In genomic region chr11:20488352-20488751, GRCh38 we compare ENCODE assay signal across 13 cellular contexts.
DNase-seq lines count a peak whose midpoint lies in the region; ATAC-seq, FAIRE-seq and TF ChIP-seq lines count a peak whose summit lies in the region.
"Had no signal": no experiment of that assay in that cellular context is flagged by ENCODE, and none has a peak within 500 bp of the region (broad histone marks: within the 10 kb centered on the region; RNA-seq: fewer than 3 reads in every experiment).

No MANE protein-coding gene starts in this region.

- H3K4me3 Mint-ChIP-seq in activated CD4-positive, alpha-beta T cell treated with anti-CD3 and anti-CD28 coated beads, Interleukin-2, amount 10 ng/mL, durations not matched to agents 24 days and 14 days, result no peak overlapping the region
- no peak overlapping the region for H3K4me3 Mint-ChIP-seq in CD8-positive, alpha-beta T cell
- H3K4me3 Mint-ChIP-seq: activated naive CD8-positive, alpha-beta T cell treated with anti-CD3 and anti-CD28 coated beads for 36 hours; CD4-positive, alpha-beta memory T cell had no signal

- no peak overlapping the region for H3K9ac ChIP-seq in Loucy (ENCODE audit: low read depth, low read length, poor library complexity, severe bottlenecking)

- peak overlapping the region; percentile 4 for H3K4me2 ChIP-seq in Loucy (ENCODE audit: low read depth, low read length, poor library complexity, severe bottlenecking)

- TF ChIP-seq CTCF in A673 (conservative IDR thresholded peaks at IDR 0.05; ENCODE audit: low read depth, low read length) (no peak), Loucy (conservative IDR thresholded peaks at IDR 0.05; ENCODE audit: low read length) (no peak)
- TF ChIP-seq CTCF in CD8-positive, alpha-beta T cell (IDR thresholded peaks at IDR 0.05), result no peak

- ATAC-seq in CD8-positive, alpha-beta T cell, result no peak
- ATAC-seq: HCT116, pancreas had no signal

- H3K27me3 Mint-ChIP-seq in activated CD4-positive, alpha-beta T cell treated with anti-CD3 and anti-CD28 coated beads, Interleukin-2, amount 10 ng/mL, durations not matched to agents 24 days and 14 days, result no peaks in the 10 kb centered on the region
- H3K27me3 Mint-ChIP-seq in CD8-positive, alpha-beta T cell (ENCODE audit: low read depth), result no peaks in the 10 kb centered on the region
- H3K27me3 Mint-ChIP-seq: activated naive CD8-positive, alpha-beta T cell treated with anti-CD3 and anti-CD28 coated beads for 36 hours; CD4-positive, alpha-beta memory T cell had no signal

- no peaks in the 10 kb centered on the region for H3K27me3 ChIP-seq in A673 (replicated peaks; ENCODE audit: insufficient read depth, low read depth, low read length, poor library complexity)
- no peaks in the 10 kb centered on the region for H3K27me3 ChIP-seq in Loucy (ENCODE audit: insufficient read depth, low read length, poor library complexity, severe bottlenecking)
- H3K27me3 ChIP-seq in CD8-positive, alpha-beta T cell (ENCODE audit: insufficient read depth, low read length), result no peaks in the 10 kb centered on the region
- H3K27me3 ChIP-seq: pancreas had no signal

- H3K4me1 ChIP-seq in A673 (ENCODE audit: insufficient read depth, low read length, poor library complexity, severe bottlenecking), result peaks cover 3% of the 10 kb centered on the region
- peaks cover 14% of the 10 kb centered on the region for H3K4me1 ChIP-seq in Loucy (ENCODE audit: insufficient read depth, low read length, poor library complexity, severe bottlenecking)
- H3K4me1 ChIP-seq in CD8-positive, alpha-beta T cell (ENCODE audit: insufficient read depth, low read length), result no peaks in the 10 kb centered on the region

- H4K20me1 ChIP-seq in Loucy (ENCODE audit: insufficient read depth, low read length, poor library complexity, severe bottlenecking), result no peaks in the 10 kb centered on the region

- no peaks in the 10 kb centered on the region for H3K36me3 ChIP-seq in A673 (ENCODE audit: insufficient read depth, low read length, poor library complexity, severe bottlenecking)
- H3K36me3 ChIP-seq in Loucy (ENCODE audit: insufficient read depth, low read length), result peaks cover 8% of the 10 kb centered on the region; the same call in 1 of the 2 replicates
- no peaks in the 10 kb centered on the region for H3K36me3 ChIP-seq in CD8-positive, alpha-beta T cell (ENCODE audit: insufficient read depth, low read length)
- H3K36me3 ChIP-seq: pancreas had no signal

- H3K9me3 ChIP-seq in A673 (ENCODE audit: low read depth, low read length, poor library complexity, severe bottlenecking), result no peaks in the 10 kb centered on the region
- peaks cover 4% of the 10 kb centered on the region; the same call in 1 of the 2 replicates for H3K9me3 ChIP-seq in Loucy (ENCODE audit: insufficient read depth, low read depth, low read length)
- no peaks in the 10 kb centered on the region for H3K9me3 ChIP-seq in CD8-positive, alpha-beta T cell (ENCODE audit: low read length)
- H3K9me3 ChIP-seq: pancreas had no signal

- H3K9me2 ChIP-seq in Loucy (replicated peaks; ENCODE audit: low read depth, low read length), result no peaks in the 10 kb centered on the region

- H3K4me3 ChIP-seq in A673 (ENCODE audit: low read depth, low read length, poor library complexity, severe bottlenecking) (no peak overlapping the region), Loucy (ENCODE audit: low read length, poor library complexity, severe bottlenecking) (no peak overlapping the region)
- no peak overlapping the region for H3K4me3 ChIP-seq in CD8-positive, alpha-beta T cell (ENCODE audit: low read depth, low read length)
- H3K4me3 ChIP-seq: pancreas had no signal

- H3K27ac ChIP-seq in A673 (ENCODE audit: low read depth, low read length, poor library complexity, severe bottlenecking), result no peak overlapping the region
- H3K27ac ChIP-seq in CD8-positive, alpha-beta T cell (ENCODE audit: low read depth, low read length), result no peak overlapping the region
- H3K27ac ChIP-seq: pancreas had no signal

- peaks cover 1% of the 10 kb centered on the region for H3K4me1 Mint-ChIP-seq in activated CD4-positive, alpha-beta T cell treated with anti-CD3 and anti-CD28 coated beads, Interleukin-2, amount 10 ng/mL, durations not matched to agents 24 days and 14 days
- peaks cover 3% of the 10 kb centered on the region for H3K4me1 Mint-ChIP-seq in CD8-positive, alpha-beta T cell (ENCODE audit: low read depth)

- H3K9me3 Mint-ChIP-seq in activated CD4-positive, alpha-beta T cell treated with anti-CD3 and anti-CD28 coated beads, Interleukin-2, amount 10 ng/mL, durations not matched to agents 24 days and 14 days, result no peaks in the 10 kb centered on the region
- no peaks in the 10 kb centered on the region for H3K9me3 Mint-ChIP-seq in CD8-positive, alpha-beta T cell

- BruUV-seq in A673 (replicated peaks; lab: Mats Ljungman, UMichigan), result no TSS peak

- no peak overlapping the region for H3K27ac Mint-ChIP-seq in activated CD4-positive, alpha-beta T cell treated with anti-CD3 and anti-CD28 coated beads, Interleukin-2, amount 10 ng/mL, durations not matched to agents 24 days and 14 days
- H3K27ac Mint-ChIP-seq in CD8-positive, alpha-beta T cell, result no peak overlapping the region
- H3K27ac Mint-ChIP-seq: activated naive CD8-positive, alpha-beta T cell treated with anti-CD3 and anti-CD28 coated beads for 36 hours; CD4-positive, alpha-beta memory T cell had no signal

- no peaks in the 10 kb centered on the region for H3F3A ChIP-seq in Loucy (ENCODE audit: low read depth)

- POLR2A ChIA-PET in A673 (lab: Charles Lee; ENCODE audit: low non-redundant PET), result no interaction called here
- POLR2A ChIA-PET in CD8-positive, alpha-beta T cell (lab: Charles Lee), result no interaction called here

- intact Hi-C loops in A673 (cut with micrococcal nuclease; ENCODE audit: unreplicated experiment), result no loop called here
- intact Hi-C loops in activated CD4-positive, alpha-beta T cell treated with anti-CD3 and anti-CD28 coated beads, Interleukin-2, amount 10 ng/mL, durations not matched to agents 24 days and 14 days (cut with micrococcal nuclease), result no loop called here
- intact Hi-C loops in CD8-positive, alpha-beta T cell (cut with DNase I, micrococcal nuclease), result no loop called here

- CTCF ChIA-PET in A673 (lab: Charles Lee), result no interaction called here
- CTCF ChIA-PET in CD8-positive, alpha-beta T cell (lab: Charles Lee), result no interaction called here

- peak; percentile 4 for DNase-seq in A673 (ENCODE audit: low spot score)
- DNase-seq in NCI-H2107 treated with DMSO at 0.1 percent for 48 hours (lab: John Stamatoyannopoulos, UW; ENCODE audit: unreplicated experiment), result peak; percentile 97
- DNase-seq in OCI-M1 (lab: John Stamatoyannopoulos, UW), result peak; percentile 45
- no peak for DNase-seq in iPS-NIHi11 (ENCODE audit: low spot score)
- DNase-seq in activated CD4-positive, alpha-beta T cell treated with anti-CD3 and anti-CD28 coated beads, Interleukin-2, amount 10 ng/mL, durations not matched to agents 24 days and 14 days, result no peak
- DNase-seq in CD8-positive, alpha-beta T cell, result no peak
- DNase-seq in RCC 7860 (ENCODE audit: low spot score), result no peak
- DNase-seq: activated naive CD8-positive, alpha-beta T cell treated with anti-CD3 and anti-CD28 coated beads for 36 hours; CD4-positive, alpha-beta memory T cell; pancreas had no signal

- no peaks in the 10 kb centered on the region for H3K79me2 ChIP-seq in Loucy (ENCODE audit: insufficient read depth, low read length)

- H2AFZ ChIP-seq in Loucy (ENCODE audit: low read length), result no peak overlapping the region

- H3K36me3 Mint-ChIP-seq in activated CD4-positive, alpha-beta T cell treated with anti-CD3 and anti-CD28 coated beads, Interleukin-2, amount 10 ng/mL, durations not matched to agents 24 days and 14 days (ENCODE audit: low read depth), result peaks cover 19% of the 10 kb centered on the region
- peaks cover 39% of the 10 kb centered on the region for H3K36me3 Mint-ChIP-seq in CD8-positive, alpha-beta T cell

- no peak for FAIRE-seq in RCC 7860 (lab: Jason Lieb, UNC)
- FAIRE-seq: keratinocyte, pancreas had no signal

Comparison
In these comparisons a context has a peak if more than half of its experiments do, and no peak if none do; other contexts are left out.
1. DNase-seq: peak in A673 (single experiment), NCI-H2107 treated with DMSO at 0.1 percent for 48 hours (single experiment) and OCI-M1 (single experiment); none in iPS-NIHi11 (single experiment), activated CD4-positive, alpha-beta T cell treated with anti-CD3 and anti-CD28 coated beads, Interleukin-2, amount 10 ng/mL, durations not matched to agents 24 days and 14 days (single experiment), CD8-positive, alpha-beta T cell (0 of 7) and RCC 7860 (single experiment).